ENCODE assay signal across 10 cellular contexts in the genomic region with DNA sequence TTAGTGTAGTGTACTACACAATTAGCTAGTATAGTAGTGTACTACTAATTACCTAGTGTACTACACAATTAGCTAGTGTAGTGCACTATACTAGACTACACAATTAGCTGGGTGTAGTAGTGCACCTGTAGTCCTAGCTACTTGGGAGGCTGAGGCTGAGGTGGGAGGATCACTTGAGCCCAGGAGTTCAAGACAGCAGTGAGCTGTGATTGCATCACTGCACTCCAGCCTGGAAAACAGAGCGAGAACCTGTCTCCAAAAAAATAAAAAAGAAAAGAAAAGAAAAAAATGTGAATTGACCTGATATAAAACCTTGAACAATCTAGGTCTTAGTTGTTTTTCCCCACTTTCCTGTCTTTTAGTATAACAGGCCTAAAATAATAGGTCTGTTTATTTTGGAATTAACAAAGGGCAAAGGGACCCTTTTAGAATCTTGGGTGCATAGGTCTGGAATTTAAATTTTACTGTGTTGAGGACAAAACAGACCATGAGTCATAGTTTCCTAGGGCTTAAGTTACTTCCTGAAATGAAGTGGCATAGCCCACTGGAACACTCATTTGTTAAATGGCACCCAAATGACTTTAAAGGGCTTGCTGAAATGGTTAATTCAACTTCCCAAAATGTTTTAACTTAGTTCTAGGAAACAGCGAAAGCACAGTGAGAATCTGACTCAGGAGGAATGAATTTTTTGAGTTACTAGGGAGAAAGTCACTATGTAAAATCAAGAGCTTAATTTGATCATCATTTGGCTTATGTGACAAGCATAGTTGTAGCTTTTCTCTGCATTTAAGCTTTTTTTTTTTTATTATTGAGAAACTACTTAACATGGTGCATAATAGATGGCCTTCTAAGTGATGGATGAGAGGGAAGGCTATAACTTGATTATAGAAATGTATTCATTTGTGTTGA. TPM values are rescaled to one million over a fixed set of nuclear protein-coding genes. Genes with fewer than 3 reads are reported as not detected.
DNase-seq lines count a peak whose midpoint lies in the region; ATAC-seq and TF ChIP-seq lines count a peak whose summit lies in the region.
"Had no signal": no experiment of that assay in that cellular context is flagged by ENCODE, and none has a peak within 500 bp of the region (broad histone marks: within the 10 kb centered on the region; RNA-seq: fewer than 3 reads in every experiment).

No MANE protein-coding gene starts in this region.

- intact Hi-C loops in ascending aorta (cut with DNase I), result loop anchor here (1.0 to 2.0 kb wide), 2 partner anchors 51 to 80 kb away; partner anchors contain the start of gene ARL5A
- intact Hi-C loops in esophagus squamous epithelium (cut with DNase I), result no loop called here

- H3K9me3 ChIP-seq in HUES48 (ENCODE audit: control insufficient read depth, insufficient read depth, low read length) (no peaks in the 10 kb centered on the region), ascending aorta (no peaks in the 10 kb centered on the region), esophagus squamous epithelium (no peaks in the 10 kb centered on the region)

- H3K4me1 Mint-ChIP-seq in T-cell, result no peaks in the 10 kb centered on the region

- H3K27ac ChIP-seq in HUES48 (ENCODE audit: low read depth, low read length) (peak overlapping the region; percentile 71), ascending aorta (peak overlapping the region; percentile 51 to 68), esophagus squamous epithelium (no peak overlapping the region)

- POLR2A ChIA-PET in T-cell (lab: Charles Lee), result interaction anchor here in 1 of 2 donors (0.6 kb wide), 1 partner anchor 18 kb away, joined by 3 read pairs; no protein-coding TSS in a partner anchor

- no peaks in the 10 kb centered on the region for H3K9me3 Mint-ChIP-seq in T-cell

- H3K27ac Mint-ChIP-seq in T-cell, result no peak overlapping the region

- H3K4me3 ChIP-seq in HUES48 (ENCODE audit: low read depth, low read length) (no peak overlapping the region), ascending aorta (no peak overlapping the region), esophagus squamous epithelium (no peak overlapping the region)
- H3K4me3 ChIP-seq: skin epidermis had no signal

- H3K36me3 ChIP-seq in HUES48 (ENCODE audit: control insufficient read depth, insufficient read depth, low read length) (no peaks in the 10 kb centered on the region), ascending aorta (no peaks in the 10 kb centered on the region), esophagus squamous epithelium (peaks cover 0 to 5% (median 0%) of the 10 kb centered on the region in 3 donors)

- WGBS in esophagus squamous epithelium, 2 donors, result 58 to 63% methylated on average over 2 of the region's 2 CpGs

- no peaks in the 10 kb centered on the region for H3K36me3 Mint-ChIP-seq in T-cell

- no peaks in the 10 kb centered on the region for H3K27me3 Mint-ChIP-seq in T-cell

- CTCF ChIA-PET in T-cell (lab: Charles Lee), result interaction anchor here in 1 of 2 donors (0.5 to 1.1 kb wide), 2 partner anchors 44 to 751 kb away, joined by 3 to 4 read pairs; no protein-coding TSS in a partner anchor

- peak; percentile 4 for DNase-seq in ELR (ENCODE audit: low read depth)
- DNase-seq in ascending aorta (ENCODE audit: low spot score in 2 of 2), result peak in 1 of 2 donors; percentile 65
- DNase-seq in lung microvascular endothelial cell (ENCODE audit: low read depth in 2 of 2), result peak; percentile 54 to 90
- no peak for DNase-seq in T-cell
- DNase-seq in AG08395 (ENCODE audit: low spot score), result no peak
- DNase-seq in esophagus squamous epithelium (lab: John Stamatoyannopoulos, UW), result no peak
- DNase-seq in COLO668 (lab: John Stamatoyannopoulos, UW; ENCODE audit: unreplicated experiment), result no peak
- DNase-seq: NCI-H526 had no signal

- no peak for TF ChIP-seq CTCF in ascending aorta (IDR thresholded peaks at IDR 0.05)
- no peak for TF ChIP-seq CTCF in esophagus squamous epithelium (IDR thresholded peaks at IDR 0.05)

- H3K4me3 Mint-ChIP-seq in T-cell, result no peak overlapping the region

- ATAC-seq in T-cell (replicated peaks in 1 of 4), result no peak

- peaks cover 5% of the 10 kb centered on the region; the same call in 1 of the 2 replicates for H3K4me1 ChIP-seq in HUES48 (ENCODE audit: control insufficient read depth, insufficient read depth, low read length)
- H3K4me1 ChIP-seq in ascending aorta, result peaks cover 0 to 27% of the 10 kb centered on the region in 2 donors
- peaks cover 0 to 11% (median 6%) of the 10 kb centered on the region in 3 donors for H3K4me1 ChIP-seq in esophagus squamous epithelium

- no peaks in the 10 kb centered on the region for H3K27me3 ChIP-seq in HUES48 (ENCODE audit: control insufficient read depth, insufficient read depth, low read length)
- no peaks in the 10 kb centered on the region for H3K27me3 ChIP-seq in ascending aorta
- no peaks in the 10 kb centered on the region for H3K27me3 ChIP-seq in esophagus squamous epithelium

- no peak for TF ChIP-seq POLR2A in esophagus squamous epithelium (IDR thresholded peaks at IDR 0.05)

- H3K9ac ChIP-seq in HUES48 (ENCODE audit: low read depth, low read length), result no peak overlapping the region

RNA-seq across cellular contexts. Expression of gene ARL5A, which starts 50.7 kb away (rescaled TPM):
- total RNA-seq in ascending aorta (15.8 TPM), lung microvascular endothelial cell (57.3 and 103 TPM in 2 replicates), T-cell (10 to 100 TPM; 24.4 to 44.8 (median 35.1) TPM), esophagus squamous epithelium (10 to 100 TPM; 41.8 to 81.5 (median 47.2) TPM)

Comparison
In these comparisons a context has a peak if more than half of its experiments do, and no peak if none do; other contexts are left out.
1. DNase-seq: peak in ELR (single experiment) and lung microvascular endothelial cell (2 of 2); none in T-cell (0 of 34), AG08395 (single experiment), esophagus squamous epithelium (single experiment) and COLO668 (single experiment).
2. H3K27ac ChIP-seq: peak in HUES48 (single experiment) and ascending aorta (2 of 2); none in esophagus squamous epithelium (0 of 4).